In genomic region chr9:113154471-113154870, GRCh38 we compare ENCODE assay signal across 12 cellular contexts. TPM values are rescaled to one million over a fixed set of nuclear protein-coding genes. Genes with fewer than 3 reads are reported as not detected.
DNase-seq lines count a peak whose midpoint lies in the region; ATAC-seq and TF ChIP-seq lines count a peak whose summit lies in the region.
"Had no signal": no experiment of that assay in that cellular context is flagged by ENCODE, and none has a peak within 500 bp of the region (broad histone marks: within the 10 kb centered on the region; RNA-seq: fewer than 3 reads in every experiment).

No MANE protein-coding gene starts in this region.

- H3K27ac Mint-ChIP-seq in dendritic cell treated with granulocyte-macrophage colony-stimulating factor and Interleukin-4, amounts not matched to agents 40 ng/mL and 50 ng/mL, for 4 days, result peak overlapping the region; percentile 99
- H3K27ac Mint-ChIP-seq in nephron (peak overlapping the region in 2 of 3 experiments; percentile 45 to 61), glutamatergic neuron (ENCODE audit: unreplicated experiment) (no peak overlapping the region)
- H3K27ac Mint-ChIP-seq in activated naive CD4-positive, alpha-beta T cell treated with anti-CD3 and anti-CD28 coated beads for 36 hours, result no peak overlapping the region
- H3K27ac Mint-ChIP-seq in activated CD8-positive, alpha-beta memory T cell treated with anti-CD3 and anti-CD28 coated beads, Interleukin-2, amount 10 ng/mL, durations not matched to agents 7 days and 5 days, result no peak overlapping the region

- no peak for TF ChIP-seq POLR2A in NB4 (IDR thresholded peaks at IDR 0.05; ENCODE audit: extremely low read depth, insufficient read length)

- H3K9me3 Mint-ChIP-seq in dendritic cell treated with granulocyte-macrophage colony-stimulating factor and Interleukin-4, amounts not matched to agents 40 ng/mL and 50 ng/mL, for 4 days, result no peaks in the 10 kb centered on the region
- H3K9me3 Mint-ChIP-seq in nephron (no peaks in the 10 kb centered on the region), glutamatergic neuron (ENCODE audit: unreplicated experiment) (peaks cover 2% of the 10 kb centered on the region)
- no peaks in the 10 kb centered on the region for H3K9me3 Mint-ChIP-seq in activated naive CD4-positive, alpha-beta T cell treated with anti-CD3 and anti-CD28 coated beads for 36 hours
- no peaks in the 10 kb centered on the region for H3K9me3 Mint-ChIP-seq in activated CD8-positive, alpha-beta memory T cell treated with anti-CD3 and anti-CD28 coated beads, Interleukin-2, amount 10 ng/mL, durations not matched to agents 7 days and 5 days (ENCODE audit: low read depth)
- H3K9me3 Mint-ChIP-seq: activated T-cell treated with anti-CD3 and anti-CD28 coated beads, Interleukin-2, amount 50 U/mL, for 4 hours had no signal

- H3K4me3 Mint-ChIP-seq in dendritic cell treated with granulocyte-macrophage colony-stimulating factor and Interleukin-4, amounts not matched to agents 40 ng/mL and 50 ng/mL, for 4 days, result peak overlapping the region; percentile 51
- H3K4me3 Mint-ChIP-seq in nephron (peak overlapping the region; percentile 13 to 56 (median 53)), glutamatergic neuron (ENCODE audit: unreplicated experiment) (no peak overlapping the region)
- no peak overlapping the region for H3K4me3 Mint-ChIP-seq in activated naive CD4-positive, alpha-beta T cell treated with anti-CD3 and anti-CD28 coated beads for 36 hours
- no peak overlapping the region for H3K4me3 Mint-ChIP-seq in activated CD8-positive, alpha-beta memory T cell treated with anti-CD3 and anti-CD28 coated beads, Interleukin-2, amount 10 ng/mL, durations not matched to agents 7 days and 5 days
- H3K4me3 Mint-ChIP-seq: activated T-cell treated with anti-CD3 and anti-CD28 coated beads, Interleukin-2, amount 50 U/mL, for 4 hours had no signal

- intact Hi-C loops in dendritic cell treated with granulocyte-macrophage colony-stimulating factor and Interleukin-4, amounts not matched to agents 40 ng/mL and 50 ng/mL, for 4 days (cut with micrococcal nuclease), result loop anchor here (2.0 to 10.0 kb wide), 3 partner anchors 33 to 120 kb away; partner anchors contain the start of genes CDC26, FKBP15, PRPF4 and SLC31A1
- intact Hi-C loops in activated naive CD4-positive, alpha-beta T cell treated with anti-CD3 and anti-CD28 coated beads for 36 hours (cut with micrococcal nuclease), result loop anchor here (5.0 kb wide), 2 partner anchors 428 to 777 kb away; no protein-coding TSS in a partner anchor

- H3K36me3 Mint-ChIP-seq in dendritic cell treated with granulocyte-macrophage colony-stimulating factor and Interleukin-4, amounts not matched to agents 40 ng/mL and 50 ng/mL, for 4 days (ENCODE audit: low read depth), result peaks cover 73% of the 10 kb centered on the region
- H3K36me3 Mint-ChIP-seq in nephron (ENCODE audit: low read depth) (peaks cover 8% of the 10 kb centered on the region), glutamatergic neuron (ENCODE audit: unreplicated experiment) (no peaks in the 10 kb centered on the region)
- peaks cover 4% of the 10 kb centered on the region for H3K36me3 Mint-ChIP-seq in activated naive CD4-positive, alpha-beta T cell treated with anti-CD3 and anti-CD28 coated beads for 36 hours (ENCODE audit: low read depth)
- H3K36me3 Mint-ChIP-seq in activated CD8-positive, alpha-beta memory T cell treated with anti-CD3 and anti-CD28 coated beads, Interleukin-2, amount 10 ng/mL, durations not matched to agents 7 days and 5 days, result peaks cover 6% of the 10 kb centered on the region

- CTCF ChIA-PET in activated naive CD4-positive, alpha-beta T cell treated with anti-CD3 and anti-CD28 coated beads for 36 hours (lab: Charles Lee), result interaction anchor here (1.9 kb wide), 1 partner anchor 42 kb away, joined by 6 read pairs; no protein-coding TSS in a partner anchor
- CTCF ChIA-PET in activated CD8-positive, alpha-beta memory T cell treated with anti-CD3 and anti-CD28 coated beads, Interleukin-2, amount 10 ng/mL, durations not matched to agents 7 days and 5 days (lab: Charles Lee), result interaction anchor here (1.0 to 2.5 kb wide), 3 partner anchors 9 to 43 kb away, joined by 3 to 7 read pairs (median 5); no protein-coding TSS in a partner anchor

- H3K4me3 ChIP-seq in NB4 (ENCODE audit: low read depth, low read length), result no peak overlapping the region
- H3K4me3 ChIP-seq: SK-N-MC, tibial artery had no signal

- TF ChIP-seq CTCF in NB4 (IDR thresholded peaks at IDR 0.05; ENCODE audit: low read depth, low read length), result no peak
- TF ChIP-seq CTCF in nephron (IDR thresholded peaks at IDR 0.05; ENCODE audit: unreplicated experiment in 3 of 3), result no peak
- no peak for TF ChIP-seq CTCF in glutamatergic neuron (IDR thresholded peaks at IDR 0.05; ENCODE audit: partially characterized antibody, unreplicated experiment)

- no peaks in the 10 kb centered on the region for H3K27me3 Mint-ChIP-seq in dendritic cell treated with granulocyte-macrophage colony-stimulating factor and Interleukin-4, amounts not matched to agents 40 ng/mL and 50 ng/mL, for 4 days
- H3K27me3 Mint-ChIP-seq in nephron (ENCODE audit: low read depth) (peaks cover 15% of the 10 kb centered on the region), glutamatergic neuron (ENCODE audit: unreplicated experiment) (peaks cover 2% of the 10 kb centered on the region)
- no peaks in the 10 kb centered on the region for H3K27me3 Mint-ChIP-seq in activated naive CD4-positive, alpha-beta T cell treated with anti-CD3 and anti-CD28 coated beads for 36 hours (ENCODE audit: low read depth)
- H3K27me3 Mint-ChIP-seq in activated CD8-positive, alpha-beta memory T cell treated with anti-CD3 and anti-CD28 coated beads, Interleukin-2, amount 10 ng/mL, durations not matched to agents 7 days and 5 days, result no peaks in the 10 kb centered on the region

- peaks cover 76% of the 10 kb centered on the region for H3K4me1 Mint-ChIP-seq in dendritic cell treated with granulocyte-macrophage colony-stimulating factor and Interleukin-4, amounts not matched to agents 40 ng/mL and 50 ng/mL, for 4 days (ENCODE audit: low read depth)
- H3K4me1 Mint-ChIP-seq in nephron, result peaks cover 6% of the 10 kb centered on the region
- H3K4me1 Mint-ChIP-seq in glutamatergic neuron (ENCODE audit: low read depth, unreplicated experiment), result peaks cover 6% of the 10 kb centered on the region
- peaks cover 30% of the 10 kb centered on the region for H3K4me1 Mint-ChIP-seq in activated naive CD4-positive, alpha-beta T cell treated with anti-CD3 and anti-CD28 coated beads for 36 hours (ENCODE audit: low read depth)
- peaks cover 35% of the 10 kb centered on the region for H3K4me1 Mint-ChIP-seq in activated CD8-positive, alpha-beta memory T cell treated with anti-CD3 and anti-CD28 coated beads, Interleukin-2, amount 10 ng/mL, durations not matched to agents 7 days and 5 days

- no peak for ATAC-seq in GM21528 (IDR thresholded peaks at IDR 0.05; ENCODE audit: low FRiP score, unreplicated experiment)
- ATAC-seq in activated CD8-positive, alpha-beta memory T cell treated with anti-CD3 and anti-CD28 coated beads, Interleukin-2, amount 10 ng/mL, durations not matched to agents 7 days and 5 days, result no peak
- ATAC-seq: activated T-cell treated with anti-CD3 and anti-CD28 coated beads, Interleukin-2, amount 50 U/mL, for 4 hours had no signal

- peak; percentile 8 to 16 for DNase-seq in AML-193 (lab: John Stamatoyannopoulos, UW)
- peak; percentile 68 for DNase-seq in NB4 (ENCODE audit: low read depth)
- DNase-seq in glutamatergic neuron, result no peak
- DNase-seq in activated naive CD4-positive, alpha-beta T cell treated with anti-CD3 and anti-CD28 coated beads for 36 hours, result no peak
- no peak for DNase-seq in activated CD8-positive, alpha-beta memory T cell treated with anti-CD3 and anti-CD28 coated beads, Interleukin-2, amount 10 ng/mL, durations not matched to agents 7 days and 5 days
- DNase-seq: activated T-cell treated with anti-CD3 and anti-CD28 coated beads, Interleukin-2, amount 50 U/mL, for 4 hours; Caco-2 had no signal

RNA-seq across cellular contexts. Expression of gene SLC31A2, which starts 3.7 kb away (rescaled TPM):
- total RNA-seq in glutamatergic neuron (ENCODE audit: unreplicated experiment), result 1.6 TPM
- 1 to 10 TPM; 1.2 to 1.7 TPM for total RNA-seq in activated naive CD4-positive, alpha-beta T cell treated with anti-CD3 and anti-CD28 coated beads for 36 hours
- total RNA-seq in activated CD8-positive, alpha-beta memory T cell treated with anti-CD3 and anti-CD28 coated beads, Interleukin-2, amount 10 ng/mL, durations not matched to agents 7 days and 5 days, result 1 to 10 TPM; 2.9 to 4.2 TPM

Comparison
In these comparisons a context has a peak if more than half of its experiments do, and no peak if none do; other contexts are left out.
1. DNase-seq: peak in AML-193 (2 of 2) and NB4 (single experiment); none in glutamatergic neuron (single experiment), activated naive CD4-positive, alpha-beta T cell treated with anti-CD3 and anti-CD28 coated beads for 36 hours (single experiment) and activated CD8-positive, alpha-beta memory T cell treated with anti-CD3 and anti-CD28 coated beads, Interleukin-2, amount 10 ng/mL, durations not matched to agents 7 days and 5 days (single experiment).
2. H3K27ac Mint-ChIP-seq: peak in dendritic cell treated with granulocyte-macrophage colony-stimulating factor and Interleukin-4, amounts not matched to agents 40 ng/mL and 50 ng/mL, for 4 days (single experiment) and nephron (2 of 3); none in glutamatergic neuron (single experiment), activated naive CD4-positive, alpha-beta T cell treated with anti-CD3 and anti-CD28 coated beads for 36 hours (single experiment) and activated CD8-positive, alpha-beta memory T cell treated with anti-CD3 and anti-CD28 coated beads, Interleukin-2, amount 10 ng/mL, durations not matched to agents 7 days and 5 days (single experiment).
3. H3K4me3 Mint-ChIP-seq: peak in dendritic cell treated with granulocyte-macrophage colony-stimulating factor and Interleukin-4, amounts not matched to agents 40 ng/mL and 50 ng/mL, for 4 days (single experiment) and nephron (3 of 3); none in glutamatergic neuron (single experiment), activated naive CD4-positive, alpha-beta T cell treated with anti-CD3 and anti-CD28 coated beads for 36 hours (single experiment) and activated CD8-positive, alpha-beta memory T cell treated with anti-CD3 and anti-CD28 coated beads, Interleukin-2, amount 10 ng/mL, durations not matched to agents 7 days and 5 days (single experiment).